Comparison of ENCODE assay signal across 27 cellular contexts in genomic region chr9:131480258-131480657, GRCh38. TPM values are rescaled to one million over a fixed set of nuclear protein-coding genes. Genes with fewer than 3 reads are reported as not detected.
DNase-seq lines count a peak whose midpoint lies in the region; ATAC-seq and TF ChIP-seq lines count a peak whose summit lies in the region.
"Had no signal": no experiment of that assay in that cellular context is flagged by ENCODE, and none has a peak within 500 bp of the region (broad histone marks: within the 10 kb centered on the region; RNA-seq: fewer than 3 reads in every experiment).

No MANE protein-coding gene starts in this region.

- peaks cover 3% of the 10 kb centered on the region for H3K4me1 Mint-ChIP-seq in activated naive CD4-positive, alpha-beta T cell treated with anti-CD3 and anti-CD28 coated beads, Interleukin-2, amount 10 ng/mL, durations not matched to agents 7 days and 5 days
- H3K4me1 Mint-ChIP-seq in activated naive CD8-positive, alpha-beta T cell treated with anti-CD3 and anti-CD28 coated beads, Interleukin-2, amount 10 ng/mL, durations not matched to agents 7 days and 5 days, result peaks cover 3% of the 10 kb centered on the region
- H3K4me1 Mint-ChIP-seq: nephron progenitor cell, WTC11 had no signal

- peaks cover 38 to 57% of the 10 kb centered on the region in 2 donors for H3K4me1 ChIP-seq in gastrocnemius medialis
- H3K4me1 ChIP-seq: pancreas, right lobe of liver had no signal

- no peak for ATAC-seq in activated naive CD8-positive, alpha-beta T cell treated with anti-CD3 and anti-CD28 coated beads, Interleukin-2, amount 10 ng/mL, durations not matched to agents 7 days and 5 days (ENCODE audit: low read depth)
- ATAC-seq in gastrocnemius medialis (no peak), GM18858 (IDR thresholded peaks at IDR 0.05; ENCODE audit: unreplicated experiment) (no peak)
- ATAC-seq: CD8-positive, alpha-beta T cell; mucosa of descending colon; pancreas; right lobe of liver; SK-N-SH treated with all-trans-retinoic acid at 6 μM for 48 hours; WTC11 had no signal

- in situ Hi-C loops in gastrocnemius medialis (cut with MboI; ENCODE audit: low sequenced_read_pairs in 4 of 4), result loop anchor here in 2 of 4 donors (25.0 kb wide), 1 partner anchor 93 kb away; the partner anchor contains the start of gene PRRC2B (in 2 of the 2)

- CTCF ChIA-PET in activated naive CD4-positive, alpha-beta T cell treated with anti-CD3 and anti-CD28 coated beads, Interleukin-2, amount 10 ng/mL, durations not matched to agents 7 days and 5 days (lab: Charles Lee), result interaction anchor here (0.9 to 2.6 kb wide), 5 partner anchors 20 to 131 kb away, joined by 4 to 10 read pairs (median 4); no protein-coding TSS in a partner anchor

- peaks cover 2 to 67% of the 10 kb centered on the region in 2 donors for H3K36me3 ChIP-seq in gastrocnemius medialis

- no peaks in the 10 kb centered on the region for H3K9me3 ChIP-seq in gastrocnemius medialis
- H3K9me3 ChIP-seq: MG63, mucosa of descending colon, pancreas, right lobe of liver had no signal

- peaks cover 64% of the 10 kb centered on the region for H3K36me3 Mint-ChIP-seq in activated naive CD4-positive, alpha-beta T cell treated with anti-CD3 and anti-CD28 coated beads, Interleukin-2, amount 10 ng/mL, durations not matched to agents 7 days and 5 days
- H3K36me3 Mint-ChIP-seq in activated naive CD8-positive, alpha-beta T cell treated with anti-CD3 and anti-CD28 coated beads, Interleukin-2, amount 10 ng/mL, durations not matched to agents 7 days and 5 days, result peaks cover 20% of the 10 kb centered on the region

- no peak for TF ChIP-seq CTCF in gastrocnemius medialis (IDR thresholded peaks at IDR 0.05 in 4 of 5, conservative IDR thresholded peaks at IDR 0.05 in 1 of 5)

- no peaks in the 10 kb centered on the region for H3K27me3 Mint-ChIP-seq in activated naive CD4-positive, alpha-beta T cell treated with anti-CD3 and anti-CD28 coated beads, Interleukin-2, amount 10 ng/mL, durations not matched to agents 7 days and 5 days
- no peaks in the 10 kb centered on the region for H3K27me3 Mint-ChIP-seq in activated naive CD8-positive, alpha-beta T cell treated with anti-CD3 and anti-CD28 coated beads, Interleukin-2, amount 10 ng/mL, durations not matched to agents 7 days and 5 days

- no peak for TF ChIP-seq POLR2A in gastrocnemius medialis (IDR thresholded peaks at IDR 0.05)

- peak overlapping the region; percentile 12 to 90 (median 86) for H3K27ac ChIP-seq in gastrocnemius medialis
- H3K27ac ChIP-seq: dorsolateral prefrontal cortex, pancreas, right lobe of liver had no signal

- H3K9me3 Mint-ChIP-seq in activated naive CD4-positive, alpha-beta T cell treated with anti-CD3 and anti-CD28 coated beads, Interleukin-2, amount 10 ng/mL, durations not matched to agents 7 days and 5 days, result no peaks in the 10 kb centered on the region
- no peaks in the 10 kb centered on the region for H3K9me3 Mint-ChIP-seq in activated naive CD8-positive, alpha-beta T cell treated with anti-CD3 and anti-CD28 coated beads, Interleukin-2, amount 10 ng/mL, durations not matched to agents 7 days and 5 days
- H3K9me3 Mint-ChIP-seq: activated T-helper 2 cell treated with anti-CD3 and anti-CD28 coated beads, Interferon-gamma antibody, Interleukin-2, Interleukin-4, amounts not matched to agents 10 μg/mL and 5 μg/mL and 100 μg/mL, durations not matched to agents 14 hours and 24 hours and 36 hours; CD8-positive, alpha-beta T cell; immature natural killer cell; nephron progenitor cell; WTC11 had no signal

- POLR2A ChIA-PET in activated naive CD8-positive, alpha-beta T cell treated with anti-CD3 and anti-CD28 coated beads, Interleukin-2, amount 10 ng/mL, durations not matched to agents 7 days and 5 days (lab: Charles Lee), result interaction anchor here (0.7 to 0.8 kb wide), 2 partner anchors 11 to 19 kb away, joined by 3 read pairs; no protein-coding TSS in a partner anchor

- intact Hi-C loops in gastrocnemius medialis (cut with DNase I; ENCODE audit: low total_unique reads), result no loop called here

- H3K27ac Mint-ChIP-seq in activated naive CD4-positive, alpha-beta T cell treated with anti-CD3 and anti-CD28 coated beads, Interleukin-2, amount 10 ng/mL, durations not matched to agents 7 days and 5 days, result peak overlapping the region; percentile 14
- peak overlapping the region; percentile 38 for H3K27ac Mint-ChIP-seq in activated naive CD8-positive, alpha-beta T cell treated with anti-CD3 and anti-CD28 coated beads, Interleukin-2, amount 10 ng/mL, durations not matched to agents 7 days and 5 days
- H3K27ac Mint-ChIP-seq: activated T-helper 2 cell treated with anti-CD3 and anti-CD28 coated beads, Interferon-gamma antibody, Interleukin-2, Interleukin-4, amounts not matched to agents 10 μg/mL and 5 μg/mL and 100 μg/mL, durations not matched to agents 14 hours and 24 hours and 36 hours; CD8-positive, alpha-beta T cell; nephron progenitor cell had no signal

- no peak overlapping the region for H3K4me3 Mint-ChIP-seq in activated naive CD4-positive, alpha-beta T cell treated with anti-CD3 and anti-CD28 coated beads, Interleukin-2, amount 10 ng/mL, durations not matched to agents 7 days and 5 days
- H3K4me3 Mint-ChIP-seq in activated naive CD8-positive, alpha-beta T cell treated with anti-CD3 and anti-CD28 coated beads, Interleukin-2, amount 10 ng/mL, durations not matched to agents 7 days and 5 days, result no peak overlapping the region
- H3K4me3 Mint-ChIP-seq: CD8-positive, alpha-beta T cell; immature natural killer cell; nephron progenitor cell; WTC11 had no signal

- no peak overlapping the region for H3K4me3 ChIP-seq in gastrocnemius medialis
- H3K4me3 ChIP-seq: dorsolateral prefrontal cortex, MG63, mucosa of descending colon, pancreas, right lobe of liver had no signal

- H3K27me3 ChIP-seq in gastrocnemius medialis, result no peaks in the 10 kb centered on the region
- H3K27me3 ChIP-seq: dorsolateral prefrontal cortex, MG63, pancreas, right lobe of liver had no signal

- no peak for DNase-seq in activated naive CD4-positive, alpha-beta T cell treated with anti-CD3 and anti-CD28 coated beads, Interleukin-2, amount 10 ng/mL, durations not matched to agents 7 days and 5 days
- DNase-seq in activated naive CD4-positive, alpha-beta T cell treated with anti-CD3 and anti-CD28 coated beads, Interleukin-2, amount 50 U/mL, for 16 hours, result no peak
- DNase-seq in HPDE6-E6E7 (ENCODE audit: extremely low spot score), result peak; percentile 22
- no peak for DNase-seq in activated naive CD8-positive, alpha-beta T cell treated with anti-CD3 and anti-CD28 coated beads, Interleukin-2, amount 10 ng/mL, durations not matched to agents 7 days and 5 days
- DNase-seq in gastrocnemius medialis, result no peak
- no peak for DNase-seq in NCI-H1048 (lab: John Stamatoyannopoulos, UW)
- DNase-seq: activated CD8-positive, alpha-beta memory T cell treated with anti-CD3 and anti-CD28 coated beads for 24 hours; anterior cingulate cortex; CD8-positive, alpha-beta T cell; dorsolateral prefrontal cortex; HCEC 1CT; immature natural killer cell; MG63; mucosa of descending colon; NCI-H2171; NCI-H524 treated with DMSO at 0.1 percent for 48 hours; nephron progenitor cell; right lobe of liver; RPMI8226; stimulated activated CD8-positive, alpha-beta memory T cell treated with anti-CD3 and anti-CD28 coated beads, Interleukin-4, amount 100 ng/mL, for 48 hours; substantia nigra; T-helper 9 cell had no signal

RNA-seq across cellular contexts. Expression of gene POMT1, which starts 22.5 kb away (rescaled TPM):
- total RNA-seq in activated naive CD8-positive, alpha-beta T cell treated with anti-CD3 and anti-CD28 coated beads, Interleukin-2, amount 10 ng/mL, durations not matched to agents 7 days and 5 days, result 10 to 100 TPM; 44.0 to 51.4 TPM
- 10 to 100 TPM; 14.3 to 43.1 (median 32.2) TPM for total RNA-seq in gastrocnemius medialis

RNA-seq across cellular contexts. Expression of gene UCK1, which starts 50.8 kb away (rescaled TPM):
- 10 to 100 TPM; 30.6 to 38.8 TPM for total RNA-seq in activated naive CD8-positive, alpha-beta T cell treated with anti-CD3 and anti-CD28 coated beads, Interleukin-2, amount 10 ng/mL, durations not matched to agents 7 days and 5 days
- 10 to 100 TPM; 39.7 to 86.9 (median 43.9) TPM for total RNA-seq in gastrocnemius medialis
